In the genomic region with DNA sequence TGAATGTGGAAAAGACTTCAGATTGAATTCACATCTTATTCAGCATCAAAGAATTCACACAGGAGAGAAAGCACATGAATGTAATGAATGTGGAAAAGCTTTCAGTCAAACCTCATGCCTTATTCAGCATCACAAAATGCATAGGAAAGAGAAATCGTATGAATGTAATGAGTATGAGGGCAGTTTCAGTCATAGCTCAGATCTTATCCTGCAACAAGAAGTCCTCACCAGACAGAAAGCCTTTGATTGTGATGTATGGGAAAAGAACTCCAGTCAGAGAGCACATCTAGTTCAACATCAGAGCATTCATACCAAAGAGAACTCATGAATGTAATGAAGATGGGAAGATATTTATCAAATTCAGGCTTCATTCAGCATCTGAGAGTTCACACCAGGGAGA, we compare ENCODE assay signal across 2 cellular contexts.
TF ChIP-seq lines count a peak whose summit lies in the region.

No MANE protein-coding gene starts in this region.

TF ChIP-seq in GM12891, 5 proteins besides CTCF, POLR2A, EP300 and RAD21:
- TF ChIP-seq TAF1 (IDR thresholded peaks at IDR 0.05; ENCODE audit: low read depth, low read length) (no peak), SPI1 (IDR thresholded peaks at IDR 0.05; ENCODE audit: low read depth, low read length) (no peak), POLR2AphosphoS5 (IDR thresholded peaks at IDR 0.05; ENCODE audit: low read depth, low read length) (no peak), POU2F2 (IDR thresholded peaks at IDR 0.05; ENCODE audit: low read depth, low read length) (no peak), PAX5 (IDR thresholded peaks at IDR 0.05; ENCODE audit: insufficient read depth, low read length, severe bottlenecking) (no peak)

TF ChIP-seq in K562, 482 proteins besides CTCF, POLR2A, EP300 and RAD21:
- no peak for TF ChIP-seq RBBP5 (IDR thresholded peaks at IDR 0.05; ENCODE audit: borderline replicate concordance, insufficient read depth, low read length, poor library complexity, severe bottlenecking)
- TF ChIP-seq, protein P1, sequence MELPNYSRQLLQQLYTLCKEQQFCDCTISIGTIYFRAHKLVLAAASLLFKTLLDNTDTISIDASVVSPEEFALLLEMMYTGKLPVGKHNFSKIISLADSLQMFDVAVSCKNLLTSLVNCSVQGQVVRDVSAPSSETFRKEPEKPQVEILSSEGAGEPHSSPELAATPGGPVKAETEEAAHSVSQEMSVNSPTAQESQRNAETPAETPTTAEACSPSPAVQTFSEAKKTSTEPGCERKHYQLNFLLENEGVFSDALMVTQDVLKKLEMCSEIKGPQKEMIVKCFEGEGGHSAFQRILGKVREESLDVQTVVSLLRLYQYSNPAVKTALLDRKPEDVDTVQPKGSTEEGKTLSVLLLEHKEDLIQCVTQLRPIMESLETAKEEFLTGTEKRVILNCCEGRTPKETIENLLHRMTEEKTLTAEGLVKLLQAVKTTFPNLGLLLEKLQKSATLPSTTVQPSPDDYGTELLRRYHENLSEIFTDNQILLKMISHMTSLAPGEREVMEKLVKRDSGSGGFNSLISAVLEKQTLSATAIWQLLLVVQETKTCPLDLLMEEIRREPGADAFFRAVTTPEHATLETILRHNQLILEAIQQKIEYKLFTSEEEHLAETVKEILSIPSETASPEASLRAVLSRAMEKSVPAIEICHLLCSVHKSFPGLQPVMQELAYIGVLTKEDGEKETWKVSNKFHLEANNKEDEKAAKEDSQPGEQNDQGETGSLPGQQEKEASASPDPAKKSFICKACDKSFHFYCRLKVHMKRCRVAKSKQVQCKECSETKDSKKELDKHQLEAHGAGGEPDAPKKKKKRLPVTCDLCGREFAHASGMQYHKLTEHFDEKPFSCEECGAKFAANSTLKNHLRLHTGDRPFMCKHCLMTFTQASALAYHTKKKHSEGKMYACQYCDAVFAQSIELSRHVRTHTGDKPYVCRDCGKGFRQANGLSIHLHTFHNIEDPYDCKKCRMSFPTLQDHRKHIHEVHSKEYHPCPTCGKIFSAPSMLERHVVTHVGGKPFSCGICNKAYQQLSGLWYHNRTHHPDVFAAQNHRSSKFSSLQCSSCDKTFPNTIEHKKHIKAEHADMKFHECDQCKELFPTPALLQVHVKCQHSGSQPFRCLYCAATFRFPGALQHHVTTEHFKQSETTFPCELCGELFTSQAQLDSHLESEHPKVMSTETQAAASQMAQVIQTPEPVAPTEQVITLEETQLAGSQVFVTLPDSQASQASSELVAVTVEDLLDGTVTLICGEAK (IDR thresholded peaks at IDR 0.05): no peak
- TF ChIP-seq, protein P1 (CRISPR knock-in tag; IDR thresholded peaks at IDR 0.05): no peak
- TF ChIP-seq SUPT5H (IDR thresholded peaks at IDR 0.05): peak; percentile 61
- TF ChIP-seq, protein P2, sequence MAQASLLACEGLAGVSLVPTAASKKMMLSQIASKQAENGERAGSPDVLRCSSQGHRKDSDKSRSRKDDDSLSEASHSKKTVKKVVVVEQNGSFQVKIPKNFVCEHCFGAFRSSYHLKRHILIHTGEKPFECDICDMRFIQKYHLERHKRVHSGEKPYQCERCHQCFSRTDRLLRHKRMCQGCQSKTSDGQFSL (CRISPR knock-in tag; IDR thresholded peaks at IDR 0.05): no peak
- TF ChIP-seq, protein P2 (tag; IDR thresholded peaks at IDR 0.05): no peak
- TF ChIP-seq CBX2 (IDR thresholded peaks at IDR 0.05; ENCODE audit: insufficient read depth, low read length, poor library complexity, severe bottlenecking): no peak
- peak; percentile 13; the same call in 1 of the 2 replicates for TF ChIP-seq POLR2AphosphoS5 (IDR thresholded peaks at IDR 0.05; ENCODE audit: control insufficient read depth, insufficient read depth, low read depth, low read length)
- no peak for TF ChIP-seq ZNF717 (CRISPR knock-in tag; IDR thresholded peaks at IDR 0.05)
- TF ChIP-seq TCF7 (IDR thresholded peaks at IDR 0.05; ENCODE audit: borderline replicate concordance): no peak
- no peak for TF ChIP-seq MCM2 (IDR thresholded peaks at IDR 0.05; ENCODE audit: low read depth)
- TF ChIP-seq E4F1 (CRISPR knock-in tag; IDR thresholded peaks at IDR 0.05; ENCODE audit: borderline replicate concordance): no peak
- TF ChIP-seq CHD2 (IDR thresholded peaks at IDR 0.05; ENCODE audit: low read depth, low read length): no peak
- peak; percentile 48 for TF ChIP-seq POLR2B (IDR thresholded peaks at IDR 0.05; ENCODE audit: low read depth, partially characterized antibody)
- no peak for TF ChIP-seq SMAD2 (IDR thresholded peaks at IDR 0.05; ENCODE audit: low read depth, low read length)
